8 cellular contexts compared by ENCODE assay signal in genomic region chr10:72353028-72353962, GRCh38. TPM values are rescaled to one million over a fixed set of nuclear protein-coding genes. Genes with fewer than 3 reads are reported as not detected.
DNase-seq lines count a peak whose midpoint lies in the region; ATAC-seq and TF ChIP-seq lines count a peak whose summit lies in the region.

No MANE protein-coding gene starts in this region.

- no peaks in the 10 kb centered on the region for H3K9me3 ChIP-seq in endodermal cell (ENCODE audit: control insufficient read depth, low read length)

- H3K4me1 Mint-ChIP-seq in endodermal cell (peaks cover 33% of the 10 kb centered on the region), natural killer cell (peaks cover 48 to 56% of the 10 kb centered on the region in 2 donors)

- H3K27ac Mint-ChIP-seq in endodermal cell (peak overlapping the region; percentile 99), natural killer cell (peak overlapping the region; percentile 92 to 94)

- TF ChIP-seq CTCF in GM12875 (IDR thresholded peaks at IDR 0.05; ENCODE audit: borderline replicate concordance, insufficient read depth, low read depth, low read length) (no peak), endodermal cell (conservative IDR thresholded peaks at IDR 0.05) (no peak), natural killer cell (IDR thresholded peaks at IDR 0.05) (no peak)

- H3K4me3 ChIP-seq in GM12875 (ENCODE audit: low read depth, low read length) (peak overlapping the region; percentile 96), endodermal cell (ENCODE audit: low read length) (peak overlapping the region; percentile 94)

- no peak for ATAC-seq in natural killer cell
- ATAC-seq in HG03175 (IDR thresholded peaks at IDR 0.05; ENCODE audit: unreplicated experiment) = no peak
- ATAC-seq in HG02870 (IDR thresholded peaks at IDR 0.05; ENCODE audit: unreplicated experiment) = no peak
- no peak for ATAC-seq in GM21360 (IDR thresholded peaks at IDR 0.05; ENCODE audit: unreplicated experiment)

- H3K27me3 Mint-ChIP-seq in endodermal cell (ENCODE audit: insufficient read depth) = no peaks in the 10 kb centered on the region
- H3K27me3 Mint-ChIP-seq in natural killer cell (ENCODE audit: low read depth in 2 of 2) = no peaks in the 10 kb centered on the region

- peaks cover 19% of the 10 kb centered on the region for H3K36me3 Mint-ChIP-seq in endodermal cell (ENCODE audit: low read depth)
- no peaks in the 10 kb centered on the region for H3K36me3 Mint-ChIP-seq in natural killer cell

- H3K36me3 ChIP-seq in endodermal cell (ENCODE audit: control insufficient read depth, insufficient read depth, low read length) = peaks cover 21% of the 10 kb centered on the region

- DNase-seq in OCI-M1 (lab: John Stamatoyannopoulos, UW) (peak; percentile 76), endodermal cell (peak; percentile 70), natural killer cell (no peak), NCI-H774 (lab: John Stamatoyannopoulos, UW) (no peak)

- H3K27me3 ChIP-seq in endodermal cell (ENCODE audit: control insufficient read depth, insufficient read depth, low read length, poor library complexity, severe bottlenecking) = no peaks in the 10 kb centered on the region

- no peak overlapping the region for H3K27ac ChIP-seq in endodermal cell (ENCODE audit: low read depth, low read length)

- intact Hi-C loops in natural killer cell (cut with micrococcal nuclease) = no loop called here

- H3K9me3 Mint-ChIP-seq in endodermal cell = peaks cover 2% of the 10 kb centered on the region
- no peaks in the 10 kb centered on the region for H3K9me3 Mint-ChIP-seq in natural killer cell

- H3K4me1 ChIP-seq in endodermal cell (ENCODE audit: control insufficient read depth, insufficient read depth, low read length) = peaks cover 20% of the 10 kb centered on the region

- H3K4me3 Mint-ChIP-seq in endodermal cell = peak overlapping the region; percentile 92
- H3K4me3 Mint-ChIP-seq in natural killer cell = peak overlapping the region; percentile 96

- peak overlapping the region; percentile 97 for H3K9ac ChIP-seq in endodermal cell (ENCODE audit: extremely low read depth, low read length, poor library complexity, severe bottlenecking)

- 54 to 57% methylated on average over 15 to 18 of the region's 18 CpGs for WGBS in endodermal cell (ENCODE audit: insufficient coverage in 1 of 2, insufficient read length in 1 of 2), 2 experiments

RNA-seq across cellular contexts. Expression of gene DNAJB12, which starts 1.4 kb away (rescaled TPM):
- total RNA-seq in endodermal cell (10 to 100 TPM; 22.6 to 27.5 TPM), natural killer cell (10 to 100 TPM; 47.3 to 54.2 (median 48.7) TPM)
- 18.3 TPM for polyA plus RNA-seq in endodermal cell (2013, experiment 1 of 2)
- 17.5 TPM for polyA plus RNA-seq in endodermal cell (2013, experiment 2 of 2)

Comparison
In these comparisons a context has a peak if more than half of its experiments do, and no peak if none do; other contexts are left out.
1. DNase-seq: peak in OCI-M1 (single experiment) and endodermal cell (single experiment); none in natural killer cell (single experiment) and NCI-H774 (single experiment).